29 cellular contexts compared by ENCODE assay signal in genomic region chr2:72796766-72797165, GRCh38.
"Had no signal": no experiment of that assay in that cellular context is flagged by ENCODE, and none has a peak within 500 bp of the region (broad histone marks: within the 10 kb centered on the region; RNA-seq: fewer than 3 reads in every experiment).

No MANE protein-coding gene starts in this region.

- ATAC-seq: activated CD4-positive, alpha-beta T cell treated with anti-CD3 and anti-CD28 coated beads for 36 hours; activated CD8-positive, alpha-beta memory T cell treated with anti-CD3 and anti-CD28 coated beads, Interleukin-2, amount 10 ng/mL, durations not matched to agents 7 days and 5 days; activated CD8-positive, alpha-beta T cell treated with anti-CD3 and anti-CD28 coated beads, Interleukin-2, amount 10 ng/mL, durations not matched to agents 7 days and 5 days; effector memory CD8-positive, alpha-beta T cell; foreskin keratinocyte; gastrocnemius medialis; heart left ventricle had no signal

- FAIRE-seq: astrocyte, bronchial epithelial cell, colon had no signal

- DNase-seq: activated CD4-positive, alpha-beta memory T cell treated with anti-CD3 and anti-CD28 coated beads for 36 hours; activated CD4-positive, alpha-beta T cell treated with anti-CD3 and anti-CD28 coated beads for 36 hours; activated CD4-positive, alpha-beta T cell treated with anti-CD3 and anti-CD28 coated beads, Interleukin-2, amount 10 ng/mL, durations not matched to agents 24 days and 14 days; activated CD4-positive, CD25-positive, alpha-beta regulatory T cell; activated CD4-positive, CD25-positive, alpha-beta regulatory T cell treated with anti-CD3 and anti-CD28 coated beads, Interleukin-2, amount 50 U/mL, for 72 hours; activated CD8-positive, alpha-beta memory T cell treated with anti-CD3 and anti-CD28 coated beads, Interleukin-2, amount 10 ng/mL, durations not matched to agents 7 days and 5 days; activated CD8-positive, alpha-beta memory T cell treated with anti-CD3 and anti-CD28 coated beads, Interleukin-2, amount 50 U/mL, for 4 hours; activated CD8-positive, alpha-beta T cell treated with anti-CD3 and anti-CD28 coated beads, Interleukin-2, amount 10 ng/mL, durations not matched to agents 7 days and 5 days; activated effector memory CD4-positive, alpha-beta T cell treated with anti-CD3 and anti-CD28 coated beads, Interleukin-2, amount 50 U/mL, for 16 hours; activated naive CD4-positive, alpha-beta T cell treated with anti-CD3 and anti-CD28 coated beads for 36 hours; activated T-cell treated with anti-CD3 and anti-CD28 coated beads, Interleukin-2, amount 50 U/mL, for 1 hour; activated T-cell treated with anti-CD3 and anti-CD28 coated beads, Interleukin-2, amount 50 U/mL, for 48 hours; amniotic stem cell; anterior cingulate cortex; brain microvascular endothelial cell; cortex of kidney; dermis blood vessel endothelial cell; effector CD4-positive, alpha-beta T cell; effector memory CD8-positive, alpha-beta T cell; erythroblast; foreskin keratinocyte; gastrocnemius medialis; glutamatergic neuron; heart left ventricle; T-helper 2 cell had no signal

- H3K27ac ChIP-seq: brain microvascular endothelial cell, esophagus muscularis mucosa, foreskin keratinocyte, gastrocnemius medialis, heart left ventricle had no signal

- H3K4me3 ChIP-seq: esophagus muscularis mucosa, gastrocnemius medialis, heart left ventricle had no signal

- H3K27me3 ChIP-seq: brain microvascular endothelial cell, esophagus muscularis mucosa, foreskin keratinocyte, gastrocnemius medialis, heart left ventricle had no signal

- H3K36me3 ChIP-seq: brain microvascular endothelial cell, esophagus muscularis mucosa, gastrocnemius medialis, heart left ventricle had no signal

- H3K9me3 ChIP-seq: esophagus muscularis mucosa, gastrocnemius medialis, heart left ventricle had no signal
